8 cellular contexts compared by ENCODE assay signal in genomic region chr2:184596819-184597411, GRCh38.
DNase-seq lines count a peak whose midpoint lies in the region; ATAC-seq and TF ChIP-seq lines count a peak whose summit lies in the region.

No MANE protein-coding gene starts in this region.

- H3K4me3 ChIP-seq in WI38 (ENCODE audit: low read depth, low read length) (peak overlapping the region; percentile 67), tibial artery (peak overlapping the region; percentile 55 to 61)

- intact Hi-C loops in tibial artery (cut with DNase I; ENCODE audit: low total_unique reads) = no loop called here

- peaks cover 0 to 21% (median 12%) of the 10 kb centered on the region in 4 donors for H3K4me1 ChIP-seq in tibial artery

- H3K9me3 ChIP-seq in tibial artery = no peaks in the 10 kb centered on the region

- no peak overlapping the region for H3K27ac ChIP-seq in tibial artery

- DNase-seq in inferior parietal cortex (ENCODE audit: extremely low spot score) (peak; percentile 58), tibial artery (no peak), NCI-H2081 treated with DMSO at 0.1 percent for 48 hours (lab: John Stamatoyannopoulos, UW) (no peak), DMS 273 (lab: John Stamatoyannopoulos, UW; ENCODE audit: unreplicated experiment) (no peak), DMS79 treated with DMSO at 0.1 percent for 48 hours (lab: John Stamatoyannopoulos, UW) (no peak)

- H3K27me3 ChIP-seq in tibial artery = peaks cover 0 to 12% of the 10 kb centered on the region in 2 donors

- H3K36me3 ChIP-seq in tibial artery = no peaks in the 10 kb centered on the region

- no peak for TF ChIP-seq CTCF in WI38 (IDR thresholded peaks at IDR 0.05; ENCODE audit: low read depth, low read length)
- TF ChIP-seq CTCF in tibial artery (IDR thresholded peaks at IDR 0.05) = no peak

- ATAC-seq in GM18502 (IDR thresholded peaks at IDR 0.05; ENCODE audit: poor library complexity, unreplicated experiment) (peak; percentile 50), HG03469 (IDR thresholded peaks at IDR 0.05; ENCODE audit: unreplicated experiment) (peak; percentile 24)
